In genomic region chr4:128596115-128596514, GRCh38 we compare ENCODE assay signal across 18 cellular contexts.
"Had no signal": no experiment of that assay in that cellular context is flagged by ENCODE, and none has a peak within 500 bp of the region (broad histone marks: within the 10 kb centered on the region; RNA-seq: fewer than 3 reads in every experiment).

No MANE protein-coding gene starts in this region.

- H3K4me1 ChIP-seq: breast epithelium had no signal

- H3K27me3 Mint-ChIP-seq: activated B cell treated with CpG ODN at 0.5 μM for 24 hours; activated naive CD4-positive, alpha-beta T cell treated with anti-CD3 and anti-CD28 coated beads, Interleukin-2, amount 10 ng/mL, durations not matched to agents 7 days and 5 days had no signal

- H3K36me3 Mint-ChIP-seq: activated naive CD4-positive, alpha-beta T cell treated with anti-CD3 and anti-CD28 coated beads, Interleukin-2, amount 10 ng/mL, durations not matched to agents 7 days and 5 days; T-cell had no signal

- ATAC-seq: activated CD8-positive, alpha-beta T cell treated with anti-CD3 and anti-CD28 coated beads for 36 hours; gastrocnemius medialis; heart left ventricle; left lobe of liver; SK-N-SH treated with all-trans-retinoic acid at 6 μM for 48 hours; T-cell had no signal

- H3K4me3 ChIP-seq: breast epithelium, coronary artery, gastrocnemius medialis, heart left ventricle, transverse colon had no signal

- H3K4me1 Mint-ChIP-seq: activated B cell treated with CpG ODN at 0.5 μM for 24 hours; activated naive CD4-positive, alpha-beta T cell treated with anti-CD3 and anti-CD28 coated beads, Interleukin-2, amount 10 ng/mL, durations not matched to agents 7 days and 5 days; T-cell had no signal

- H3K9me3 ChIP-seq: breast epithelium, gastrocnemius medialis had no signal

- H3K27ac Mint-ChIP-seq: activated B cell treated with CpG ODN at 0.5 μM for 24 hours; activated CD8-positive, alpha-beta T cell treated with anti-CD3 and anti-CD28 coated beads for 36 hours; activated naive CD4-positive, alpha-beta T cell treated with anti-CD3 and anti-CD28 coated beads, Interleukin-2, amount 10 ng/mL, durations not matched to agents 7 days and 5 days; activated T-cell treated with anti-CD3 and anti-CD28 coated beads, Interleukin-2, amount 50 U/mL, for 24 hours; T-cell had no signal

- H3K4me3 Mint-ChIP-seq: activated B cell treated with CpG ODN at 0.5 μM for 24 hours; activated CD8-positive, alpha-beta T cell treated with anti-CD3 and anti-CD28 coated beads for 36 hours; activated naive CD4-positive, alpha-beta T cell treated with anti-CD3 and anti-CD28 coated beads, Interleukin-2, amount 10 ng/mL, durations not matched to agents 7 days and 5 days; activated T-cell treated with anti-CD3 and anti-CD28 coated beads, Interleukin-2, amount 50 U/mL, for 24 hours; T-cell had no signal

- H3K36me3 ChIP-seq: breast epithelium, gastrocnemius medialis, heart left ventricle, transverse colon had no signal

- H3K27me3 ChIP-seq: breast epithelium, gastrocnemius medialis, heart left ventricle, transverse colon had no signal

- H3K27ac ChIP-seq: breast epithelium, coronary artery, gastrocnemius medialis, heart left ventricle, transverse colon had no signal

- DNase-seq: activated B cell treated with CpG ODN at 0.5 μM for 24 hours; activated CD4-positive, alpha-beta T cell treated with anti-CD3 and anti-CD28 coated beads for 48 hours; activated CD8-positive, alpha-beta T cell treated with anti-CD3 and anti-CD28 coated beads for 36 hours; activated naive CD4-positive, alpha-beta T cell treated with anti-CD3 and anti-CD28 coated beads, Interleukin-2, amount 10 ng/mL, durations not matched to agents 7 days and 5 days; activated T-cell treated with anti-CD3 and anti-CD28 coated beads, Interleukin-2, amount 50 U/mL, for 24 hours; aorta; gastrocnemius medialis; heart left ventricle; mammary epithelial cell; stimulated activated CD8-positive, alpha-beta memory T cell treated with anti-CD3 and anti-CD28 coated beads, Interleukin-4, amount 100 ng/mL, for 48 hours; stimulated activated naive CD4-positive, alpha-beta T cell; substantia nigra; T-cell; transverse colon had no signal
